1 cellular context compared by ENCODE assay signal in genomic region chr1:39182804-39183203, GRCh38.
TF ChIP-seq lines count a peak whose summit lies in the region.

No MANE protein-coding gene starts in this region.

TF ChIP-seq in HepG2, 621 proteins besides CTCF, POLR2A, EP300 and RAD21:
- TF ChIP-seq SIN3A (IDR thresholded peaks at IDR 0.05; ENCODE audit: borderline replicate concordance, low read depth, low read length) (no peak), HDAC2 (CRISPR knock-in tag; IDR thresholded peaks at IDR 0.05) (no peak), FUBP1 (CRISPR knock-in tag; IDR thresholded peaks at IDR 0.05; ENCODE audit: borderline replicate concordance) (no peak), GZF1 (CRISPR knock-in tag; IDR thresholded peaks at IDR 0.05) (no peak), FOXC1 (CRISPR knock-in tag; IDR thresholded peaks at IDR 0.05; ENCODE audit: borderline replicate concordance) (no peak), BRD4 (CRISPR knock-in tag; IDR thresholded peaks at IDR 0.05) (no peak), RBM39 (IDR thresholded peaks at IDR 0.05; ENCODE audit: low read depth, low read length, poor library complexity, severe bottlenecking) (no peak), FOXO4 (CRISPR knock-in tag; conservative IDR thresholded peaks at IDR 0.05) (no peak), MAX (IDR thresholded peaks at IDR 0.05) (no peak), ZSCAN29 (CRISPR knock-in tag; conservative IDR thresholded peaks at IDR 0.05) (no peak), ZBTB21 (CRISPR knock-in tag; IDR thresholded peaks at IDR 0.05) (no peak), ZBTB3 (CRISPR knock-in tag; IDR thresholded peaks at IDR 0.05; ENCODE audit: borderline replicate concordance, low read depth) (no peak), YEATS4 (CRISPR knock-in tag; IDR thresholded peaks at IDR 0.05; ENCODE audit: borderline replicate concordance) (no peak), SMARCE1 (IDR thresholded peaks at IDR 0.05; ENCODE audit: borderline replicate concordance) (no peak), SAFB2 (CRISPR knock-in tag; IDR thresholded peaks at IDR 0.05; ENCODE audit: borderline replicate concordance, low read depth) (no peak)
- TF ChIP-seq, protein P1, sequence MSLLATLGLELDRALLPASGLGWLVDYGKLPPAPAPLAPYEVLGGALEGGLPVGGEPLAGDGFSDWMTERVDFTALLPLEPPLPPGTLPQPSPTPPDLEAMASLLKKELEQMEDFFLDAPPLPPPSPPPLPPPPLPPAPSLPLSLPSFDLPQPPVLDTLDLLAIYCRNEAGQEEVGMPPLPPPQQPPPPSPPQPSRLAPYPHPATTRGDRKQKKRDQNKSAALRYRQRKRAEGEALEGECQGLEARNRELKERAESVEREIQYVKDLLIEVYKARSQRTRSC (CRISPR knock-in tag; IDR thresholded peaks at IDR 0.05; ENCODE audit: low read depth): no peak
TF ChIP-seq in HepG2: peak in this region for 0.
